8 cellular contexts compared by ENCODE assay signal in genomic region chr1:8026153-8026975, GRCh38. TPM values are rescaled to one million over a fixed set of nuclear protein-coding genes. Genes with fewer than 3 reads are reported as not detected.
A peak's percentile ranks its signal among the peaks of the same experiment; 100 is the strongest.
DNase-seq lines count a peak whose midpoint lies in the region; ATAC-seq, FAIRE-seq and TF ChIP-seq lines count a peak whose summit lies in the region.

TSS of gene ERRFI1 (minus strand) at chr1:8026309. CDS start at chr1:8015619, 10,690 bp downstream.

- peak within 1 kb of the TSS; percentile 70 to 97 for H3K4me3 ChIP-seq in kidney (ENCODE audit: low read length in 2 of 2)

- H3K27me3 Mint-ChIP-seq in chondrocyte (ENCODE audit: low read depth), result no peaks in the 10 kb centered on the region

- FAIRE-seq in kidney (lab: Jason Lieb, UNC), result no peak

- H3K4me1 Mint-ChIP-seq in chondrocyte (ENCODE audit: low read depth), result peaks cover 66% of the 10 kb centered on the region

- peak within 1 kb of the TSS; percentile 84 to 87 for H3K9ac ChIP-seq in kidney (ENCODE audit: low read length in 2 of 2)

- no peaks in the 10 kb centered on the region for H3K9me3 ChIP-seq in kidney (ENCODE audit: control insufficient read depth in 1 of 2, low read length in 2 of 2)

- ATAC-seq in GM18502 (IDR thresholded peaks at IDR 0.05; ENCODE audit: poor library complexity, unreplicated experiment) (peak; percentile 88), HG02973 (IDR thresholded peaks at IDR 0.05; ENCODE audit: unreplicated experiment) (peak; percentile 89), GM18873 (IDR thresholded peaks at IDR 0.05; ENCODE audit: low FRiP score, unreplicated experiment) (no peak)

- H3K36me3 Mint-ChIP-seq in chondrocyte (ENCODE audit: low read depth), result peaks cover 15% of the 10 kb centered on the region

- TF ChIP-seq CTCF in chondrocyte (IDR thresholded peaks at IDR 0.05) (no peak), kidney (IDR thresholded peaks at IDR 0.05; ENCODE audit: borderline replicate concordance, extremely low read depth, insufficient read depth) (peak; percentile 21)

- peak within 1 kb of the TSS; percentile 90 to 97 for H3K27ac ChIP-seq in kidney (ENCODE audit: low read depth in 2 of 2, low read length in 2 of 2)

- peak within 1 kb of the TSS; percentile 98 for H3K27ac Mint-ChIP-seq in chondrocyte (ENCODE audit: unreplicated experiment)

- intact Hi-C loops in kidney (cut with DNase I), result no loop called here

- H3K9me3 Mint-ChIP-seq in chondrocyte (ENCODE audit: low read depth), result no peaks in the 10 kb centered on the region

- DNase-seq in NCI-H2171 treated with DMSO at 0.1 percent for 48 hours (lab: John Stamatoyannopoulos, UW) (peak; percentile 86), chondrocyte (ENCODE audit: low spot score) (peak; percentile 97), kidney (peak; percentile 99)
- DNase-seq in activated CD4-positive, alpha-beta T cell treated with anti-CD3 and anti-CD28 coated beads for 4 hours, result peak; percentile 84 to 85
- DNase-seq in stimulated activated CD4-positive, alpha-beta T cell treated with anti-CD3 and anti-CD28 coated beads, Interleukin-12 subunit alpha, Interleukin-12 subunit beta, amount 100 ng/mL, for 48 hours (ENCODE audit: low read depth in 2 of 3, low spot score in 1 of 3), result peak; percentile 79 to 87 (median 84)

- peaks cover 7 to 11% of the 10 kb centered on the region in 2 donors for H3K36me3 ChIP-seq in kidney (ENCODE audit: control insufficient read depth in 1 of 2, insufficient read depth in 2 of 2, low read length in 2 of 2)

- H3K4me1 ChIP-seq in kidney (ENCODE audit: control insufficient read depth in 1 of 2, insufficient read depth in 1 of 2, low read depth in 1 of 2, low read length in 2 of 2), result peaks cover 8 to 11% of the 10 kb centered on the region in 2 donors

- peak within 1 kb of the TSS; percentile 96 for H3K4me3 Mint-ChIP-seq in chondrocyte (ENCODE audit: unreplicated experiment)

RNA-seq across cellular contexts. Expression of gene ERRFI1, which starts in this region (rescaled TPM):
- 26.4 to 305 TPM (median 303 TPM) in 3 replicates for total RNA-seq in chondrocyte
- total RNA-seq in kidney, result 71.3 TPM
- 25.0 TPM for polyA plus RNA-seq in kidney (ENCODE audit: insufficient read depth, low read depth, low replicate concordance)
